In the genomic region with DNA sequence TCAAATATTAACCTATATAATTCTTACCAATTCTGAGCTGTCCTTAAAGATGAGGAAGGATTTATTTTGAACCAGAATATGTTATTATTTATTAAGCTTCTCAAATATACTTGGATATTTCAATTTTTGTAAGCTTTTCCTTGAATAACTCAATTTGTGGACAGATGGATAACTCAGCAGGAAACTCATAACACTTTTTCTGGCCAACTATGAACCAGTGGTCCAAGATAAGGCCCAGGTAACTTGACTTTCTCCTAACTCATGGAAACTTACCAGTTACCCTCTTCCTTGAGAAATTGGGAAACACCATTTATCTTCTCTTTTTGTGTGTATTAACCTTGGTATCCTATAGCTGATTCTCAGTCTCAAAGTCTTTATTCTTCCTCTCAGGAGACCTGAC, we compare ENCODE assay signal across 5 cellular contexts.
"Had no signal": no experiment of that assay in that cellular context is flagged by ENCODE, and none has a peak within 500 bp of the region (broad histone marks: within the 10 kb centered on the region; RNA-seq: fewer than 3 reads in every experiment).

No MANE protein-coding gene starts in this region.

- ATAC-seq: HepG2, K562 had no signal

- DNase-seq: IMR-90, KBM-7 had no signal

- H3K27ac ChIP-seq: HL-60 had no signal

- H3K4me3 ChIP-seq: K562 had no signal
